ENCODE assay signal across 31 cellular contexts in the genomic region with DNA sequence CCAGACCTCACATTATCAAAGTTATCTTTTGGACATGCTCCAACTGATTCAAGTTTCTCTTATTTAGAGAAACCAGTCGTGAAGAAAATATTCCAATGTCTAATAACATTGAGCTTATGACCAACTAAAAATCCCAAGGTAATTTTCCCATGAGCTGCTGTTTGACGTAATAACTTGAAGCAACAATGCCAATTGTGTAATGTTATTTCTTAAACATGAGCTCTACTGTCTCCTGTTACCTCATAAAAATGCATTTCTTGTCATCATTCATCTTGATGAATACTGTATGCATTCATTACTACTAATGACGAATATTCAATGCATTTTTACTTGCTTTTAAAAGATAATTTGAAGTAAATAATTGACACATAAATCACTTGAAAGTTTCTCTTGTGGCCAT. TPM values are rescaled to one million over a fixed set of nuclear protein-coding genes. Genes with fewer than 3 reads are reported as not detected.
"Had no signal": no experiment of that assay in that cellular context is flagged by ENCODE, and none has a peak within 500 bp of the region (broad histone marks: within the 10 kb centered on the region; RNA-seq: fewer than 3 reads in every experiment).

No MANE protein-coding gene starts in this region.

- FAIRE-seq: bronchial epithelial cell, RCC 7860 had no signal

- H3K9me3 Mint-ChIP-seq: activated naive CD4-positive, alpha-beta T cell treated with anti-CD3 and anti-CD28 coated beads, Interleukin-2, amount 50 U/mL, for 24 hours; activated T-cell treated with anti-CD3 and anti-CD28 coated beads, Interleukin-2, amount 50 U/mL, for 24 hours; activated T-helper 1 cell treated with anti-CD3 and anti-CD28 coated beads, Interleukin-12 subunit alpha, Interleukin-12 subunit beta, Interleukin-2, Interleukin-4 antibody, amounts not matched to agents 30 ng/mL and 10 ng/mL and 1 ng/mL, durations not matched to agents 14 hours and 24 hours and 36 hours; central memory CD8-positive, alpha-beta T cell had no signal

- H3K36me3 Mint-ChIP-seq: activated naive CD4-positive, alpha-beta T cell treated with anti-CD3 and anti-CD28 coated beads, Interleukin-2, amount 50 U/mL, for 24 hours had no signal

- H3K27ac Mint-ChIP-seq: activated CD4-positive, alpha-beta T cell treated with anti-CD3 and anti-CD28 coated beads for 36 hours; activated CD8-positive, alpha-beta T cell treated with anti-CD3 and anti-CD28 coated beads, Interleukin-2, amount 10 ng/mL, durations not matched to agents 7 days and 5 days; activated naive CD4-positive, alpha-beta T cell treated with anti-CD3 and anti-CD28 coated beads, Interleukin-2, amount 50 U/mL, for 24 hours; activated T-cell treated with anti-CD3 and anti-CD28 coated beads, Interleukin-2, amount 50 U/mL, for 24 hours; activated T-helper 1 cell treated with anti-CD3 and anti-CD28 coated beads, Interleukin-12 subunit alpha, Interleukin-12 subunit beta, Interleukin-2, Interleukin-4 antibody, amounts not matched to agents 30 ng/mL and 10 ng/mL and 1 ng/mL, durations not matched to agents 14 hours and 24 hours and 36 hours had no signal

- H3K27ac ChIP-seq: KMS-11, SJSA1, WERI-Rb-1 had no signal

- H3K27me3 Mint-ChIP-seq: activated T-cell treated with anti-CD3 and anti-CD28 coated beads, Interleukin-2, amount 50 U/mL, for 24 hours had no signal

- H3K4me3 ChIP-seq: MG63, SJSA1 had no signal

- H3K9ac ChIP-seq: KMS-11 had no signal

- H3K4me3 Mint-ChIP-seq: activated CD4-positive, alpha-beta T cell treated with anti-CD3 and anti-CD28 coated beads for 36 hours; activated CD8-positive, alpha-beta T cell treated with anti-CD3 and anti-CD28 coated beads, Interleukin-2, amount 10 ng/mL, durations not matched to agents 7 days and 5 days; activated naive CD4-positive, alpha-beta T cell treated with anti-CD3 and anti-CD28 coated beads, Interleukin-2, amount 50 U/mL, for 24 hours; activated T-cell treated with anti-CD3 and anti-CD28 coated beads, Interleukin-2, amount 50 U/mL, for 24 hours; activated T-helper 1 cell treated with anti-CD3 and anti-CD28 coated beads, Interleukin-12 subunit alpha, Interleukin-12 subunit beta, Interleukin-2, Interleukin-4 antibody, amounts not matched to agents 30 ng/mL and 10 ng/mL and 1 ng/mL, durations not matched to agents 14 hours and 24 hours and 36 hours; central memory CD8-positive, alpha-beta T cell had no signal

- H3K4me1 ChIP-seq: SJSA1 had no signal

- DNase-seq: activated CD4-positive, alpha-beta T cell treated with anti-CD3 and anti-CD28 coated beads for 36 hours; activated CD4-positive, alpha-beta T cell treated with anti-CD3 and anti-CD28 coated beads, Interleukin-2, amount 50 U/mL, for 1 hour; activated CD8-positive, alpha-beta T cell treated with anti-CD3 and anti-CD28 coated beads, Interleukin-2, amount 10 ng/mL, durations not matched to agents 7 days and 5 days; activated effector memory CD4-positive, alpha-beta T cell treated with Interleukin-2 at 50 U/mL for 16 hours; activated naive CD4-positive, alpha-beta T cell; activated T-cell treated with anti-CD3 and anti-CD28 coated beads, Interleukin-2, amount 50 U/mL, for 24 hours; aorta; MG63; MV-4-11; NCI-H1092 treated with DMSO at 0.1 percent for 48 hours; NCI-H1417 treated with DMSO at 0.1 percent for 48 hours; NCI-H1694; NCI-H2029; NCI-H2107; NCI-H2171 treated with DMSO at 0.1 percent for 48 hours; NCI-H345; NCI-H510A; NCI-H526 treated with DMSO at 0.1 percent for 48 hours; NCI-H82; NK-92 treated with Interleukin-12 subunit alpha and Interleukin-12 subunit beta, amount 100 ng/mL, for 24 hours; SHP77; T-helper 1 cell; WERI-Rb-1 had no signal

- H3K27me3 ChIP-seq: MG63 had no signal

- ATAC-seq: activated CD4-positive, alpha-beta T cell treated with anti-CD3 and anti-CD28 coated beads for 36 hours; activated CD8-positive, alpha-beta T cell treated with anti-CD3 and anti-CD28 coated beads, Interleukin-2, amount 10 ng/mL, durations not matched to agents 7 days and 5 days had no signal

- H3K36me3 ChIP-seq: MG63, SJSA1, WERI-Rb-1 had no signal

- H3K4me1 Mint-ChIP-seq: activated CD4-positive, alpha-beta T cell treated with anti-CD3 and anti-CD28 coated beads for 36 hours; activated naive CD4-positive, alpha-beta T cell treated with anti-CD3 and anti-CD28 coated beads, Interleukin-2, amount 50 U/mL, for 24 hours; central memory CD8-positive, alpha-beta T cell had no signal

- H3K4me2 ChIP-seq: KMS-11 had no signal

- H3K9me3 ChIP-seq: MG63, SJSA1 had no signal

RNA-seq across cellular contexts. Expression of a gene that starts 0.5 kb away (rescaled TPM):
- total RNA-seq: activated CD4-positive, alpha-beta T cell treated with anti-CD3 and anti-CD28 coated beads for 36 hours; activated CD8-positive, alpha-beta T cell treated with anti-CD3 and anti-CD28 coated beads, Interleukin-2, amount 10 ng/mL, durations not matched to agents 7 days and 5 days; activated T-helper 1 cell treated with anti-CD3 and anti-CD28 coated beads, Interleukin-12 subunit alpha, Interleukin-12 subunit beta, Interleukin-2, Interleukin-4 antibody, amounts not matched to agents 30 ng/mL and 10 ng/mL and 1 ng/mL, durations not matched to agents 14 hours and 24 hours and 36 hours; aorta; bronchial epithelial cell; SJSA1; T-helper 2 cell treated with Interferon-gamma antibody and Interleukin-4, amounts not matched to agents 100 ng/mL and 5 ng/mL, for 36 hours had no signal
- polyA plus RNA-seq: aorta had no signal

RNA-seq across cellular contexts. Expression of a gene that starts 30.8 kb away (rescaled TPM):
- total RNA-seq: activated CD4-positive, alpha-beta T cell treated with anti-CD3 and anti-CD28 coated beads for 36 hours; activated CD8-positive, alpha-beta T cell treated with anti-CD3 and anti-CD28 coated beads, Interleukin-2, amount 10 ng/mL, durations not matched to agents 7 days and 5 days; activated T-helper 1 cell treated with anti-CD3 and anti-CD28 coated beads, Interleukin-12 subunit alpha, Interleukin-12 subunit beta, Interleukin-2, Interleukin-4 antibody, amounts not matched to agents 30 ng/mL and 10 ng/mL and 1 ng/mL, durations not matched to agents 14 hours and 24 hours and 36 hours; aorta; bronchial epithelial cell; SJSA1; T-helper 2 cell treated with Interferon-gamma antibody and Interleukin-4, amounts not matched to agents 100 ng/mL and 5 ng/mL, for 36 hours had no signal
- polyA plus RNA-seq: aorta had no signal

RNA-seq across cellular contexts. Expression of a gene that starts 35.0 kb away (rescaled TPM):
- total RNA-seq: activated CD4-positive, alpha-beta T cell treated with anti-CD3 and anti-CD28 coated beads for 36 hours; activated CD8-positive, alpha-beta T cell treated with anti-CD3 and anti-CD28 coated beads, Interleukin-2, amount 10 ng/mL, durations not matched to agents 7 days and 5 days; activated T-helper 1 cell treated with anti-CD3 and anti-CD28 coated beads, Interleukin-12 subunit alpha, Interleukin-12 subunit beta, Interleukin-2, Interleukin-4 antibody, amounts not matched to agents 30 ng/mL and 10 ng/mL and 1 ng/mL, durations not matched to agents 14 hours and 24 hours and 36 hours; aorta; bronchial epithelial cell; SJSA1; T-helper 2 cell treated with Interferon-gamma antibody and Interleukin-4, amounts not matched to agents 100 ng/mL and 5 ng/mL, for 36 hours had no signal
- polyA plus RNA-seq: aorta had no signal
